Comparison of ENCODE assay signal across 20 cellular contexts in the genomic region with DNA sequence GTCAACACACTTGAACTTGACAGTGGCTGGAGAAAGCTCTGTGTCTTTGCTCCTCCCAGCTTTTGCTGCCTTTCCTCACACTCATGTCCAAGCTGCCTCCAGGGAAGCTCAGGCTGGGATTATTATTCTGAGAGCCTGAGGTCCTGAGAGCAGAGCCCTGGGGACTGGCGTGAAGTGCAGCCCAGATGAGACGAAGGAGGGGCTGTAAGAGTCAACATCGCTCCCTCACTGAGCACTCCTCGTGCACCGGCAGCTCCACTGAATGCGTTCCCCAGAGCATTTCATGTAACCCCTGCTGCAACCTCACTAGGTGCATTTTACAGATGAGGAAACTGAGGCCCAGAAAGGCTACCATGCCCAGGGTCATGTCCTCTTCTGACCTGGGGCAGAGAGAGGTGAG.
"Had no signal": no experiment of that assay in that cellular context is flagged by ENCODE, and none has a peak within 500 bp of the region (broad histone marks: within the 10 kb centered on the region; RNA-seq: fewer than 3 reads in every experiment).

No MANE protein-coding gene starts in this region.

- DNase-seq: activated CD4-positive, CD25-positive, alpha-beta regulatory T cell treated with anti-CD3 and anti-CD28 coated beads, Interleukin-2, amount 50 U/mL, for 72 hours; activated CD8-positive, alpha-beta memory T cell treated with anti-CD3 and anti-CD28 coated beads for 24 hours; activated CD8-positive, alpha-beta memory T cell treated with anti-CD3 and anti-CD28 coated beads, Interleukin-2, amount 50 U/mL, for 48 hours; activated T-cell treated with anti-CD3 and anti-CD28 coated beads, Interleukin-2, amount 50 U/mL, for 72 hours; foreskin fibroblast; hypothalamus; mesenchymal stem cell; naive thymus-derived CD8-positive, alpha-beta T cell; retina; stimulated activated CD4-positive, alpha-beta T cell treated with anti-CD3 and anti-CD28 coated beads, Interleukin-15, amount 100 ng/mL, for 24 hours; stimulated activated CD4-positive, alpha-beta T cell treated with anti-CD3 and anti-CD28 coated beads, Interleukin-2, amount 100 ng/mL, for 48 hours; T-helper 17 cell had no signal

- H3K4me3 ChIP-seq: skin epidermis had no signal

- H3K9me3 Mint-ChIP-seq: activated T-cell treated with anti-CD3 and anti-CD28 coated beads, Interleukin-2, amount 50 U/mL, for 72 hours; stimulated activated naive CD8-positive, alpha-beta T cell treated with anti-CD3 and anti-CD28 coated beads, Interleukin-15, Interleukin-2, amounts not matched to agents 100 ng/mL and 50 ng/mL, for 24 hours had no signal

- ATAC-seq: activated T-cell treated with anti-CD3 and anti-CD28 coated beads, Interleukin-2, amount 50 U/mL, for 72 hours; naive thymus-derived CD8-positive, alpha-beta T cell; T-helper 17 cell had no signal

- H3K9me3 ChIP-seq: neutrophil had no signal

- H3K27me3 ChIP-seq: neutrophil had no signal

- H3K4me3 Mint-ChIP-seq: activated naive CD8-positive, alpha-beta T cell; activated T-cell treated with anti-CD3 and anti-CD28 coated beads, Interleukin-2, amount 50 U/mL, for 72 hours; naive thymus-derived CD8-positive, alpha-beta T cell; stimulated activated naive CD8-positive, alpha-beta T cell treated with anti-CD3 and anti-CD28 coated beads, Interleukin-15, Interleukin-2, amounts not matched to agents 100 ng/mL and 50 ng/mL, for 24 hours; T-helper 17 cell; type B pancreatic cell had no signal

- H3K4me1 ChIP-seq: parathyroid adenoma had no signal

- H3K27ac ChIP-seq: epithelial cell of prostate, neutrophil, parathyroid adenoma, skin epidermis, VCaP had no signal

- H3K36me3 Mint-ChIP-seq: activated naive CD8-positive, alpha-beta T cell had no signal

- H3K9ac ChIP-seq: parathyroid adenoma had no signal

- H3K27ac Mint-ChIP-seq: activated naive CD8-positive, alpha-beta T cell; naive thymus-derived CD8-positive, alpha-beta T cell; stimulated activated naive CD8-positive, alpha-beta T cell treated with anti-CD3 and anti-CD28 coated beads, Interleukin-15, Interleukin-2, amounts not matched to agents 100 ng/mL and 50 ng/mL, for 24 hours; T-helper 17 cell; type B pancreatic cell had no signal

- H3K27me3 Mint-ChIP-seq: stimulated activated naive CD8-positive, alpha-beta T cell treated with anti-CD3 and anti-CD28 coated beads, Interleukin-15, Interleukin-2, amounts not matched to agents 100 ng/mL and 50 ng/mL, for 24 hours had no signal

- H3K36me3 ChIP-seq: neutrophil had no signal
